ENCODE assay signal across 12 cellular contexts in genomic region chr4:40594261-40595178, GRCh38. TPM values are rescaled to one million over a fixed set of nuclear protein-coding genes. Genes with fewer than 3 reads are reported as not detected.
DNase-seq lines count a peak whose midpoint lies in the region; ATAC-seq and TF ChIP-seq lines count a peak whose summit lies in the region.
"Had no signal": no experiment of that assay in that cellular context is flagged by ENCODE, and none has a peak within 500 bp of the region (broad histone marks: within the 10 kb centered on the region; RNA-seq: fewer than 3 reads in every experiment).

No MANE protein-coding gene starts in this region.

- DNase-seq in AG09319 (ENCODE audit: extremely low read depth, low read depth) (peak; percentile 44), LHCN-M2 (ENCODE audit: low read depth) (peak; percentile 19), body of pancreas (no peak), left lobe of liver (ENCODE audit: low spot score) (no peak), NCI-H2171 (lab: John Stamatoyannopoulos, UW) (no peak), hippocampal formation (lab: John Stamatoyannopoulos, UW) (no peak)
- DNase-seq in stimulated activated naive CD4-positive, alpha-beta T cell (lab: John Stamatoyannopoulos, UW) = no peak
- DNase-seq: activated gamma-delta T cell treated with Interleukin-2 at 50 U/mL for 16 hours, DMS79, trophoblast cell had no signal

- TF ChIP-seq POLR2A in body of pancreas (IDR thresholded peaks at IDR 0.05) = no peak

- 52 to 54% methylated on average over 14 of the region's 14 CpGs for WGBS in body of pancreas, 2 donors

- ATAC-seq in body of pancreas (peak; percentile 64), left lobe of liver (peak; percentile 45), GM21619 (IDR thresholded peaks at IDR 0.05; ENCODE audit: unreplicated experiment) (no peak)

- H3K36me3 ChIP-seq in body of pancreas (replicated peaks in 1 of 2; ENCODE audit: insufficient read depth in 1 of 2, low read depth in 2 of 2) = peaks cover 0 to 2% of the 10 kb centered on the region in 2 donors
- H3K36me3 ChIP-seq: esophagus muscularis mucosa had no signal

- H3K9me3 ChIP-seq in body of pancreas = no peaks in the 10 kb centered on the region

- H3K27ac ChIP-seq in body of pancreas = peak overlapping the region in 2 of 4 donors; percentile 8 to 12
- H3K27ac ChIP-seq: esophagus muscularis mucosa had no signal

- H3K27me3 ChIP-seq in body of pancreas = no peaks in the 10 kb centered on the region
- H3K27me3 ChIP-seq: esophagus muscularis mucosa had no signal

- H3K4me1 ChIP-seq in body of pancreas = peaks cover 9% of the 10 kb centered on the region
- H3K4me1 ChIP-seq: esophagus muscularis mucosa had no signal

- intact Hi-C loops in body of pancreas (cut with DNase I) = no loop called here

- no peak overlapping the region for H3K4me3 ChIP-seq in body of pancreas
- H3K4me3 ChIP-seq: esophagus muscularis mucosa had no signal

- TF ChIP-seq CTCF in AG09319 (IDR thresholded peaks at IDR 0.05; ENCODE audit: low read depth, low read length) (no peak), body of pancreas (IDR thresholded peaks at IDR 0.05) (no peak)

RNA-seq across cellular contexts. Expression of gene RBM47, which starts 35.1 kb away (rescaled TPM):
- 0.06 and 0.17 TPM in 2 replicates for total RNA-seq in LHCN-M2 (2014; rRNA removed)
- 0.02 TPM for polyA plus RNA-seq in LHCN-M2 (2012)
- 10 to 100 TPM; 79.9 to 99.5 TPM for total RNA-seq in body of pancreas
- 56.5 TPM for total RNA-seq in left lobe of liver

Comparison
In these comparisons a context has a peak if more than half of its experiments do, and no peak if none do; other contexts are left out.
1. DNase-seq: peak in AG09319 (single experiment) and LHCN-M2 (single experiment); none in body of pancreas (0 of 4), left lobe of liver (single experiment), stimulated activated naive CD4-positive, alpha-beta T cell (0 of 6), NCI-H2171 (single experiment) and hippocampal formation (0 of 2).
2. RNA of gene RBM47, which starts 35.1 kb away (total RNA-seq): 79.9 to 99.5 TPM in body of pancreas and 56.5 TPM in left lobe of liver (single experiment); 0.06 to 0.17 TPM in LHCN-M2; every median in the first group is over 10 times any median in the second.